In the genomic region with DNA sequence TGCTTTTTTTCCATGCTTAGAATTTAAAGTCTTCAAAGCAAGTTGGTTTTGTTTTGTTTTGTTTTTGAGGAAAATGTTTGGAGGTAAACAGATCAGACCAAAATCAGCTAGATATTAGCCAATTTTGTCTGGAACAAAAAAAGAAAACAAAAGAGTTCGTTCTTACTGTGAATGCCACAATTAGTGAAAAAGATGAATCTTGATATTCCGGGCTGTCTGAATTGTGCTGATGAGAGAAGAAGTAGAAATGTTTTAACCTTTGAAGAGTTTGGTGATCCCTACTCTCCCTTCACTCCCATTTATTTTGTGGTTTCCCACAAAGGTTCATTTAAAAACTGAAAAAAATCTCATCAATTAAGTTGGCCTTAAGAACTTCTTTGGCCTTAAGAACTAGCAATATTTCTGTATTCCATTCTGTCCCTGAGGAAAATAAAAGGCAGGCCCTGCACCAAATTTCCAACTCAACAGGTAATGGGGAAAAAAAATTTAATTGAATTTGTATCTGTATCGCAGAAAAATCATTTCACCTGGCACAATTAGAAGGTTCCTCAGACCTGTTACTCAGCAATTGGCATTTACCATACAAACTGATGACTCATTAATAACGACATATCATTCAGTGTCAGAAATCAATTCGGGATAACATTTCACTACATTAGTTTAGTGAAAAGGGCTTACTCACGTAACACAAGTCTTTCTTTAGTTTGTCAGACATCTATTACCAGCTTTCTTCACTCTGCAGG, we compare ENCODE assay signal across 8 cellular contexts. TPM values are rescaled to one million over a fixed set of nuclear protein-coding genes. Genes with fewer than 3 reads are reported as not detected.
DNase-seq lines count a peak whose midpoint lies in the region; ATAC-seq and TF ChIP-seq lines count a peak whose summit lies in the region.

No MANE protein-coding gene starts in this region.

- no peak overlapping the region for H3K27ac ChIP-seq in HL-60 (replicated peaks)

- TF ChIP-seq CTCF in HL-60 (IDR thresholded peaks at IDR 0.05; ENCODE audit: insufficient read depth, low read length) (no peak), neural crest cell (conservative IDR thresholded peaks at IDR 0.05) (no peak)

- no peak for DNase-seq in HL-60 (ENCODE audit: low read depth in 1 of 2, low spot score in 1 of 2)
- DNase-seq in neural crest cell (ENCODE audit: low read depth, low spot score): no peak
- DNase-seq in sciatic nerve (ENCODE audit: low spot score): no peak
- DNase-seq in mesenteric fat pad (ENCODE audit: low spot score): no peak
- DNase-seq in stimulated activated CD4-positive, alpha-beta T cell treated with anti-CD3 and anti-CD28 coated beads, Interleukin-2, amount 100 ng/mL, for 48 hours: no peak

- intact Hi-C loops in dendritic cell treated with granulocyte-macrophage colony-stimulating factor and Interleukin-4, amounts not matched to agents 40 ng/mL and 50 ng/mL, for 4 days (cut with micrococcal nuclease): loop anchor here (2.0 to 10.0 kb wide), 6 partner anchors 47 to 856 kb away; a partner anchor contains a TSS
- intact Hi-C loops in sciatic nerve (cut with DNase I): no loop called here

- ATAC-seq in GM18517 (IDR thresholded peaks at IDR 0.05; ENCODE audit: unreplicated experiment) (peak; percentile 10), sciatic nerve (no peak), HG02884 (IDR thresholded peaks at IDR 0.05; ENCODE audit: unreplicated experiment) (no peak)

- H3K36me3 Mint-ChIP-seq in dendritic cell treated with granulocyte-macrophage colony-stimulating factor and Interleukin-4, amounts not matched to agents 40 ng/mL and 50 ng/mL, for 4 days (ENCODE audit: low read depth): no peaks in the 10 kb centered on the region
- peaks cover 2% of the 10 kb centered on the region for H3K36me3 Mint-ChIP-seq in neural crest cell (ENCODE audit: low read depth)

- peak overlapping the region; percentile 97 for H3K27ac Mint-ChIP-seq in dendritic cell treated with granulocyte-macrophage colony-stimulating factor and Interleukin-4, amounts not matched to agents 40 ng/mL and 50 ng/mL, for 4 days
- no peak overlapping the region for H3K27ac Mint-ChIP-seq in neural crest cell (ENCODE audit: unreplicated experiment)

- no peaks in the 10 kb centered on the region for H3K27me3 Mint-ChIP-seq in dendritic cell treated with granulocyte-macrophage colony-stimulating factor and Interleukin-4, amounts not matched to agents 40 ng/mL and 50 ng/mL, for 4 days
- H3K27me3 Mint-ChIP-seq in neural crest cell (ENCODE audit: low read depth): no peaks in the 10 kb centered on the region

- no peaks in the 10 kb centered on the region for H3K9me3 Mint-ChIP-seq in dendritic cell treated with granulocyte-macrophage colony-stimulating factor and Interleukin-4, amounts not matched to agents 40 ng/mL and 50 ng/mL, for 4 days
- H3K9me3 Mint-ChIP-seq in neural crest cell: no peaks in the 10 kb centered on the region

- H3K27me3 ChIP-seq in HL-60 (ENCODE audit: insufficient read depth, poor library complexity, severe bottlenecking): no peaks in the 10 kb centered on the region

- H3K4me3 Mint-ChIP-seq in dendritic cell treated with granulocyte-macrophage colony-stimulating factor and Interleukin-4, amounts not matched to agents 40 ng/mL and 50 ng/mL, for 4 days: peak overlapping the region; percentile 83
- peak overlapping the region; percentile 93 for H3K4me3 Mint-ChIP-seq in neural crest cell

- H3K4me1 Mint-ChIP-seq in dendritic cell treated with granulocyte-macrophage colony-stimulating factor and Interleukin-4, amounts not matched to agents 40 ng/mL and 50 ng/mL, for 4 days (ENCODE audit: low read depth): peaks cover 35% of the 10 kb centered on the region
- peaks cover 36% of the 10 kb centered on the region for H3K4me1 Mint-ChIP-seq in neural crest cell

- peak overlapping the region; percentile 54 for H3K4me3 ChIP-seq in HL-60 (replicated peaks; ENCODE audit: insufficient read depth, low read length)

RNA-seq across cellular contexts. Expression of a gene that starts 0.6 kb away (rescaled TPM):
- total RNA-seq in neural crest cell: 0.40 and 0.98 TPM in 2 replicates
- 4.6 TPM for total RNA-seq in sciatic nerve
- total RNA-seq in mesenteric fat pad: 1.1 TPM

RNA-seq across cellular contexts. Expression of a gene that starts 55.9 kb away (rescaled TPM):
- total RNA-seq in neural crest cell: not detected in 2 replicates
- not detected for total RNA-seq in sciatic nerve
- total RNA-seq in mesenteric fat pad: not detected
